8 cellular contexts compared by ENCODE assay signal in the genomic region with DNA sequence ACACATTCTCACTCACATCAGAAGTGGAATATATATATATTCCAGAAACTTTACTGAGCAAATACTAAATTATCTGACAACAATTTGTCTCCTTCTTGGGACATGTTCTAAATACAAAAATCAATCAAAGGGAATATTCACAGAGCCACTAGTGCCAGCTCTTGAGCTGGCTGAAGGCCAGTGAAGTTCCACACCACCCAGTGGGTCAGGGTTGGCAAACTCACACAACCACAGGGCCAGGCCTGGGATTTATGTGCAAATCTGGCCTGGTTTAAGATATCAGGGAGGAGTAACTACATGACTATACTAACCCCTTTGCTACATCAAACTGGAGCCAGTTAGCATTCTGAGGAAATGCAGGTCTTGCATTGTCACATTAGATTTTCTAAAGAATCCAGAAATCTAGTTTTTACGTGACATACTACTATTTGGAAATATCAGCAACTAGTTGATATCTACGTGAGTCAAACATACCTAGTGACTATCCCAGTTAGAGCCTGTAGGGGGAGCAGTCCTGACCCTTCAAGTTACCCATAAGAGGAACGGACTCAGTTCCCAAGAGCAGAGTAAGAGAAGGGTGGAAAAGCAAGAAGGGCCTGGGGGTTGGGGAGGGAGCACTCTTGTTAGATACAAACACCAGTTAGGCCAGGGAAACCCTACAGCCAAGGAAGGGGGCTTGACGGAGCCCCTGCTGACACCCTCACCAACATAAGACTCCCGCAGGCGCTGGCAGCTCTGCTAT.
A peak's percentile ranks its signal among the peaks of the same experiment; 100 is the strongest.
DNase-seq lines count a peak whose midpoint lies in the region; ATAC-seq, FAIRE-seq and TF ChIP-seq lines count a peak whose summit lies in the region.

No MANE protein-coding gene starts in this region.

- peaks cover 0 to 12% of the 10 kb centered on the region in 2 donors for H3K27me3 Mint-ChIP-seq in effector memory CD8-positive, alpha-beta T cell

- no peak overlapping the region for H3K27ac ChIP-seq in 22Rv1

- no peak overlapping the region for H3K4me3 Mint-ChIP-seq in effector memory CD8-positive, alpha-beta T cell

- no peak for FAIRE-seq in urothelium cell line (lab: Jason Lieb, UNC)

- DNase-seq in NCI-H82 treated with DMSO at 0.1 percent for 48 hours (lab: John Stamatoyannopoulos, UW; ENCODE audit: unreplicated experiment) (peak; percentile 13), fibroblast of mammary gland (ENCODE audit: low read depth) (peak; percentile 22), urothelium cell line (ENCODE audit: low spot score) (peak; percentile 17), anterior cingulate cortex (lab: John Stamatoyannopoulos, UW) (no peak), posterior cingulate gyrus (no peak)
- DNase-seq in effector memory CD8-positive, alpha-beta T cell, result no peak

- H3K27ac Mint-ChIP-seq in effector memory CD8-positive, alpha-beta T cell, result peak overlapping the region in 1 of 2 donors; percentile 32

- TF ChIP-seq CTCF in 22Rv1 (IDR thresholded peaks at IDR 0.05) (peak; percentile 85), GM12875 (IDR thresholded peaks at IDR 0.05; ENCODE audit: borderline replicate concordance, insufficient read depth, low read depth, low read length) (peak; percentile 70), fibroblast of mammary gland (conservative IDR thresholded peaks at IDR 0.05; ENCODE audit: control insufficient read depth, insufficient read depth, low read depth, low read length) (peak; percentile 59)

- no peak for ATAC-seq in effector memory CD8-positive, alpha-beta T cell (replicated peaks)

- H3K9me3 Mint-ChIP-seq in effector memory CD8-positive, alpha-beta T cell, result no peaks in the 10 kb centered on the region

- intact Hi-C loops in posterior cingulate gyrus (cut with DNase I), result no loop called here

- no peaks in the 10 kb centered on the region for H3K36me3 Mint-ChIP-seq in effector memory CD8-positive, alpha-beta T cell (ENCODE audit: insufficient read depth)

- H3K4me1 Mint-ChIP-seq in effector memory CD8-positive, alpha-beta T cell (ENCODE audit: low read depth in 2 of 2), result peaks cover 0 to 5% of the 10 kb centered on the region in 2 donors

- H3K4me3 ChIP-seq in GM12875 (ENCODE audit: low read depth, low read length) (no peak overlapping the region), fibroblast of mammary gland (ENCODE audit: control insufficient read depth, low read depth, low read length) (no peak overlapping the region)

Comparison
In these comparisons a context has a peak if more than half of its experiments do, and no peak if none do; other contexts are left out.
1. DNase-seq: peak in NCI-H82 treated with DMSO at 0.1 percent for 48 hours (single experiment), fibroblast of mammary gland (single experiment) and urothelium cell line (single experiment); none in anterior cingulate cortex (0 of 58), effector memory CD8-positive, alpha-beta T cell (0 of 3) and posterior cingulate gyrus (0 of 10).
2. Peak in every context shown above with its lines, with median percentiles within 50 percentile points of each other: CTCF ChIP-seq.